Comparison of ENCODE assay signal across 8 cellular contexts in the genomic region with DNA sequence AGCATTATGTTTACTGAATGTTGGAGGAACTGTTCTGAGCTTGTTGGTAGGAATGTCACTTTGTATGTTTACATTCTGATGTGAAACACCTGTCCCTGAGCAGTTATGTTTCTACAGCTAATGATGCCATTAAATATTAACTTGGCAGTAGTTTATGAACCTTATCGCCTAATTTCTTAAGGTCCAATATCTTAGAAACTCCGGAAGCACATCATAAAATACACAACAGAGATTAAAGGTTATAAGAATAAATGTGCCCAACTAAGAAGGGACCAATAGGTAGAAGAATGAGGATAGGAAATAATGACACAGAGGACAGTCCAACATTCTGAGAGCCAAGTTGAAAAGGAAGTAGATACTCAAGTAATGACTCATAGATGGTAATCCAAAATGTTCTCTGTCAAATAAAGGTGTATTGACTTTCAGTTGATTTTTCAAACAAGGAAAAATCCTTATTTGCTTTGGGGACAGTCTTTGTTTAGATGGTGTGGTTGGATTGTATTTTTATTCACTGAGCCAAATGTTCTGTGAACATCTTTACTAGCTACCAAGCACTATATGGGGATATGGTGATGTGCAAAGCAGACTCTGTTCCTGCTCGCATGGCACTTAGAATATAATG. TPM values are rescaled to one million over a fixed set of nuclear protein-coding genes. Genes with fewer than 3 reads are reported as not detected.
DNase-seq lines count a peak whose midpoint lies in the region; ATAC-seq and TF ChIP-seq lines count a peak whose summit lies in the region.

No MANE protein-coding gene starts in this region.

- DNase-seq in Caco-2 (peak in 1 of 2 experiments; percentile 66), LoVo (ENCODE audit: low spot score) (peak; percentile 90), body of pancreas (no peak), NCI-H446 treated with DMSO at 0.1 percent for 48 hours (lab: John Stamatoyannopoulos, UW) (no peak), dorsolateral prefrontal cortex (no peak)
- DNase-seq in natural killer cell treated with Interleukin-12 subunit alpha and Interleukin-12 subunit beta and Interleukin-15 and Interleukin-18, amount 100 ng/mL, for 72 hours (ENCODE audit: low spot score): no peak

- POLR2A ChIA-PET in Caco-2 (lab: Charles Lee): no interaction called here

- no peaks in the 10 kb centered on the region for H3K27me3 ChIP-seq in Caco-2 (replicated peaks; ENCODE audit: control insufficient read depth, insufficient read depth, low read length)
- H3K27me3 ChIP-seq in body of pancreas: no peaks in the 10 kb centered on the region
- no peaks in the 10 kb centered on the region for H3K27me3 ChIP-seq in dorsolateral prefrontal cortex

- TF ChIP-seq CTCF in Caco-2 (IDR thresholded peaks at IDR 0.05; ENCODE audit: insufficient read depth in 1 of 2, low read depth in 1 of 2, low read length in 1 of 2, severe bottlenecking in 1 of 2, unreplicated experiment in 1 of 2) (no peak), body of pancreas (IDR thresholded peaks at IDR 0.05) (no peak), dorsolateral prefrontal cortex (IDR thresholded peaks at IDR 0.05 in 54 of 56, conservative IDR thresholded peaks at IDR 0.05 in 2 of 56; ENCODE audit: low read depth in 1 of 56, partially characterized antibody in 56 of 56) (no peak)

- H3K9me3 ChIP-seq in Caco-2 (no peaks in the 10 kb centered on the region), body of pancreas (no peaks in the 10 kb centered on the region)

- H3K27me3 Mint-ChIP-seq in Caco-2 (ENCODE audit: insufficient read depth, unreplicated experiment): no peaks in the 10 kb centered on the region
- no peaks in the 10 kb centered on the region for H3K27me3 Mint-ChIP-seq in natural killer cell treated with Interleukin-12 subunit alpha and Interleukin-12 subunit beta and Interleukin-15 and Interleukin-18, amount 100 ng/mL, for 72 hours

- H3K4me3 ChIP-seq in Caco-2 (ENCODE audit: low read depth, low read length): no peak overlapping the region
- H3K4me3 ChIP-seq in body of pancreas: no peak overlapping the region
- H3K4me3 ChIP-seq in dorsolateral prefrontal cortex: no peak overlapping the region

- H3K27ac ChIP-seq in body of pancreas (peak overlapping the region; percentile 59 to 77 (median 74)), dorsolateral prefrontal cortex (peak overlapping the region in 14 of 59 donors; percentile 1 to 55 (median 18))

- TF ChIP-seq POLR2A in body of pancreas (IDR thresholded peaks at IDR 0.05): no peak

- ATAC-seq in GM19452 (IDR thresholded peaks at IDR 0.05; ENCODE audit: unreplicated experiment) (peak; percentile 62), body of pancreas (peak; percentile 90), HG02571 (IDR thresholded peaks at IDR 0.05; ENCODE audit: unreplicated experiment) (no peak)
- peak in 1 of 2 donors; percentile 60 for ATAC-seq in natural killer cell treated with Interleukin-12 subunit alpha and Interleukin-12 subunit beta and Interleukin-15 and Interleukin-18, amount 100 ng/mL, for 72 hours

- peak overlapping the region; percentile 94 for H3K27ac Mint-ChIP-seq in Caco-2 (ENCODE audit: unreplicated experiment)
- peak overlapping the region in 1 of 2 donors; percentile 65 for H3K27ac Mint-ChIP-seq in natural killer cell treated with Interleukin-12 subunit alpha and Interleukin-12 subunit beta and Interleukin-15 and Interleukin-18, amount 100 ng/mL, for 72 hours

- H3K4me1 Mint-ChIP-seq in Caco-2 (ENCODE audit: low read depth, unreplicated experiment): peaks cover 39% of the 10 kb centered on the region
- H3K4me1 Mint-ChIP-seq in natural killer cell treated with Interleukin-12 subunit alpha and Interleukin-12 subunit beta and Interleukin-15 and Interleukin-18, amount 100 ng/mL, for 72 hours (ENCODE audit: low read depth in 2 of 2): peaks cover 33 to 41% of the 10 kb centered on the region in 2 donors

- no peaks in the 10 kb centered on the region; the same call in 1 of the 2 replicates for H3K36me3 ChIP-seq in Caco-2 (ENCODE audit: control insufficient read depth, insufficient read depth, low read length)
- H3K36me3 ChIP-seq in body of pancreas (replicated peaks in 1 of 2; ENCODE audit: insufficient read depth in 1 of 2, low read depth in 2 of 2): no peaks in the 10 kb centered on the region

- peak overlapping the region; percentile 64 for H3K4me3 Mint-ChIP-seq in Caco-2 (ENCODE audit: unreplicated experiment)
- H3K4me3 Mint-ChIP-seq in natural killer cell treated with Interleukin-12 subunit alpha and Interleukin-12 subunit beta and Interleukin-15 and Interleukin-18, amount 100 ng/mL, for 72 hours: peak overlapping the region; percentile 16

- CTCF ChIA-PET in Caco-2 (lab: Charles Lee): interaction anchor here (1.0 kb wide), 1 partner anchor 31 kb away, joined by 4 read pairs; no protein-coding TSS in a partner anchor

- WGBS in body of pancreas, 2 donors: 8 to 21% methylated on average over 3 of the region's 3 CpGs

- peaks cover 10% of the 10 kb centered on the region for H3K36me3 Mint-ChIP-seq in Caco-2 (ENCODE audit: insufficient read depth, unreplicated experiment)
- H3K36me3 Mint-ChIP-seq in natural killer cell treated with Interleukin-12 subunit alpha and Interleukin-12 subunit beta and Interleukin-15 and Interleukin-18, amount 100 ng/mL, for 72 hours: no peaks in the 10 kb centered on the region

- BruUV-seq in Caco-2 (replicated peaks; lab: Mats Ljungman, UMichigan): no TSS peak

- peaks cover 20% of the 10 kb centered on the region for H3K4me1 ChIP-seq in Caco-2
- peaks cover 67% of the 10 kb centered on the region for H3K4me1 ChIP-seq in body of pancreas

- H3K9me3 Mint-ChIP-seq in Caco-2 (ENCODE audit: unreplicated experiment): no peaks in the 10 kb centered on the region
- no peaks in the 10 kb centered on the region for H3K9me3 Mint-ChIP-seq in natural killer cell treated with Interleukin-12 subunit alpha and Interleukin-12 subunit beta and Interleukin-15 and Interleukin-18, amount 100 ng/mL, for 72 hours

- intact Hi-C loops in Caco-2 (cut with micrococcal nuclease; ENCODE audit: unreplicated experiment): loop anchor here (1.0 kb wide), 2 partner anchors 21 to 31 kb away; no protein-coding TSS in a partner anchor
- intact Hi-C loops in body of pancreas (cut with DNase I): no loop called here
- intact Hi-C loops in dorsolateral prefrontal cortex (cut with DNase I): no loop called here

RNA-seq across cellular contexts. Expression of a gene that starts 31.9 kb away (rescaled TPM):
- 46.7 and 51.8 TPM in 2 replicates for total RNA-seq in Caco-2 (2022)
- 10 to 100 TPM; 34.5 to 35.3 TPM for total RNA-seq in body of pancreas
- total RNA-seq in natural killer cell treated with Interleukin-12 subunit alpha and Interleukin-12 subunit beta and Interleukin-15 and Interleukin-18, amount 100 ng/mL, for 72 hours: 10 to 100 TPM; 58.7 to 70.2 TPM
- total RNA-seq in dorsolateral prefrontal cortex: 10 to 100 TPM; 32.2 to 74.6 (median 48.4) TPM
